15 cellular contexts compared by ENCODE assay signal in the genomic region with DNA sequence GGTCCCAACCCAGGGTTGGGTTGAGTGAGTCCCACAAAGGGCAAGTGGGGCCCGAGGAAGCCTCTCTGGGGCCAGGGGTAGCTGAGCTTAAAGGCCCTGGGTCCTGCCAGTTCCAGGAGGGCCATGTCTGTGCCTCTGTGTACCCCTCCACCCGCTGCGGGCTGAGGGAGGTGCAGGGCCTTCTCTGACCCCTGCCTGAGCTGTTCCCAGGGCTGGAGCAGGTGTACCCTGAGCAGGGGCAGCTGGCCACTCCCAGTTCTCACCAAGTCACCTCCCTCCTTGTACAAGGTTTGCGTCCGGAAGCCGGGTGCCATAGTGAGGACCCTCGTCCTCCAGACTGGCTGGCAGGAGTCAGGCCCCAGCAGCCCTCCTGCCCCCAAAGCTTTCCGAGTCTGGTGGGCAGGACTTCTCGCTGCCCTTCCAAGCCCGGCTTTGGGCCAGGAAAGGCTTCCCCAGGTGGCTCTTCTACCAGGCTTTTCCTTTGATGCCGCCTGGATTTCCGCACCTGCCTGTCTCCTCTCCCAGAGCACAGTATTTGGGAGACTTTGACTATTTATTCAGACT. TPM values are rescaled to one million over a fixed set of nuclear protein-coding genes. Genes with fewer than 3 reads are reported as not detected.
A peak's percentile ranks its signal among the peaks of the same experiment; 100 is the strongest.
DNase-seq lines count a peak whose midpoint lies in the region; ATAC-seq and TF ChIP-seq lines count a peak whose summit lies in the region.
"Had no signal": no experiment of that assay in that cellular context is flagged by ENCODE, and none has a peak within 500 bp of the region (broad histone marks: within the 10 kb centered on the region; RNA-seq: fewer than 3 reads in every experiment).

No MANE protein-coding gene starts in this region.

- H3K36me3 ChIP-seq in right atrium auricular region, result peaks cover 33% of the 10 kb centered on the region
- H3K36me3 ChIP-seq in mucosa of descending colon (ENCODE audit: low read depth), result peaks cover 7% of the 10 kb centered on the region
- peaks cover 0 to 10% of the 10 kb centered on the region in 2 donors for H3K36me3 ChIP-seq in aorta (ENCODE audit: control insufficient read depth in 1 of 2, insufficient read depth in 2 of 2, low read length in 1 of 2)

- intact Hi-C loops in right cardiac atrium (cut with DNase I) (no loop called here), mucosa of descending colon (cut with DNase I, micrococcal nuclease) (no loop called here), aorta (cut with DNase I) (no loop called here)

- H3K4me1 ChIP-seq in right cardiac atrium (ENCODE audit: control insufficient read depth, insufficient read depth, low read length), result no peaks in the 10 kb centered on the region
- no peaks in the 10 kb centered on the region for H3K4me1 ChIP-seq in right atrium auricular region
- H3K4me1 ChIP-seq in mucosa of descending colon (ENCODE audit: low read depth), result no peaks in the 10 kb centered on the region
- H3K4me1 ChIP-seq in aorta (ENCODE audit: control insufficient read depth in 1 of 2, insufficient read depth in 2 of 2, low read length in 2 of 2), result no peaks in the 10 kb centered on the region
- H3K4me1 ChIP-seq: Caco-2 had no signal

- no peak overlapping the region for H3K4me3 ChIP-seq in right cardiac atrium (ENCODE audit: low read length)
- H3K4me3 ChIP-seq in right atrium auricular region, result no peak overlapping the region
- no peak overlapping the region for H3K4me3 ChIP-seq in mucosa of descending colon
- H3K4me3 ChIP-seq in aorta (ENCODE audit: low read length in 2 of 2), result no peak overlapping the region

- 94% methylated on average over 12 of the region's 12 CpGs for WGBS in right cardiac atrium
- WGBS in aorta, 2 donors, result 91 to 95% methylated on average over 12 of the region's 12 CpGs

- H3K27me3 ChIP-seq in right cardiac atrium (ENCODE audit: control insufficient read depth, insufficient read depth) (no peaks in the 10 kb centered on the region), right atrium auricular region (no peaks in the 10 kb centered on the region), aorta (ENCODE audit: control insufficient read depth in 1 of 2, insufficient read depth in 2 of 2, low read length in 1 of 2) (no peaks in the 10 kb centered on the region)

- peak; percentile 30 to 39 for ATAC-seq in right cardiac atrium
- peak; percentile 36 for ATAC-seq in esophagus mucosa
- peak; percentile 19 for ATAC-seq in mucosa of descending colon
- ATAC-seq in aorta (ENCODE audit: low FRiP score), result peak; percentile 52
- no peak for ATAC-seq in HG03097 (IDR thresholded peaks at IDR 0.05; ENCODE audit: low FRiP score, unreplicated experiment)
- ATAC-seq in HG02938 (IDR thresholded peaks at IDR 0.05; ENCODE audit: unreplicated experiment), result no peak

- DNase-seq in right cardiac atrium, result no peak
- no peak for DNase-seq in right atrium auricular region (ENCODE audit: low spot score)
- DNase-seq in mucosa of descending colon, result no peak
- no peak for DNase-seq in aorta
- DNase-seq in KBM-7, result no peak
- DNase-seq: Caco-2; CD8-positive, alpha-beta memory T cell; DND-41; GDM1; HCEC 1CT; HFFc6 had no signal

- in situ Hi-C loops in KBM-7 (cut with MboI; ENCODE audit: low pct_unique_long_range_greater_than_20kb, low sequenced_read_pairs), result no loop called here

- TF ChIP-seq CTCF in right atrium auricular region (IDR thresholded peaks at IDR 0.05) (no peak), mucosa of descending colon (IDR thresholded peaks at IDR 0.05) (no peak)

- H3K27ac ChIP-seq in right cardiac atrium (ENCODE audit: low read length), result no peak overlapping the region
- no peak overlapping the region for H3K27ac ChIP-seq in right atrium auricular region
- no peak overlapping the region for H3K27ac ChIP-seq in aorta (ENCODE audit: low read depth in 1 of 2, low read length in 2 of 2)
- H3K27ac ChIP-seq: HL-60 had no signal

- H3K9me3 ChIP-seq in right cardiac atrium (ENCODE audit: control insufficient read depth, low read length), result no peaks in the 10 kb centered on the region
- H3K9me3 ChIP-seq in right atrium auricular region, result no peaks in the 10 kb centered on the region
- H3K9me3 ChIP-seq in mucosa of descending colon, result no peaks in the 10 kb centered on the region
- no peaks in the 10 kb centered on the region for H3K9me3 ChIP-seq in aorta (ENCODE audit: control insufficient read depth, low read length)
- H3K9me3 ChIP-seq: Caco-2 had no signal

RNA-seq across cellular contexts. Expression of a gene that starts 9.2 kb away (rescaled TPM):
- 10 to 100 TPM; 42.9 to 70.5 (median 56.6) TPM for total RNA-seq in right cardiac atrium
- polyA plus RNA-seq in right cardiac atrium, result 64.5 TPM
- total RNA-seq in right atrium auricular region, result 10 to 100 TPM; 33.6 to 74.4 TPM
- total RNA-seq in esophagus mucosa, result 26.6 TPM
- 10 to 100 TPM; 30.2 to 56.1 (median 37.9) TPM for total RNA-seq in mucosa of descending colon
- 10 to 100 TPM; 11.0 to 14.1 TPM for total RNA-seq in aorta
- polyA plus RNA-seq in aorta, result 10 to 100 TPM in 1 of 2 donors, 1 to 10 TPM in 1; 9.1 to 15.9 TPM

RNA-seq across cellular contexts. Expression of a gene that starts 20.5 kb away (rescaled TPM):
- 10 to 100 TPM; 13.4 to 22.1 (median 17.2) TPM for total RNA-seq in right cardiac atrium
- polyA plus RNA-seq in right cardiac atrium, result 11.9 TPM
- 10 to 100 TPM in 1 of 2 donors, 1 to 10 TPM in 1; 8.5 to 11.6 TPM for total RNA-seq in right atrium auricular region
- 42.6 TPM for total RNA-seq in esophagus mucosa
- 10 to 100 TPM; 31.6 to 35.5 (median 31.7) TPM for total RNA-seq in mucosa of descending colon
- total RNA-seq in aorta, result 10 to 100 TPM; 28.6 to 32.8 TPM
- 10 to 100 TPM; 14.3 to 40.9 TPM for polyA plus RNA-seq in aorta

RNA-seq across cellular contexts. Expression of a gene that starts 22.1 kb away (rescaled TPM):
- total RNA-seq in right cardiac atrium, result 10 to 100 TPM; 15.8 to 20.8 (median 19.3) TPM
- 12.5 TPM for polyA plus RNA-seq in right cardiac atrium
- total RNA-seq in right atrium auricular region, result 10 to 100 TPM; 14.2 to 17.1 TPM
- 15.5 TPM for total RNA-seq in esophagus mucosa
- 10 to 100 TPM; 20.6 to 30.6 (median 25.9) TPM for total RNA-seq in mucosa of descending colon
- total RNA-seq in aorta, result 10 to 100 TPM; 23.6 to 27.7 TPM
- 10 to 100 TPM in 1 of 2 donors, 1 to 10 TPM in 1; 9.0 to 21.5 TPM for polyA plus RNA-seq in aorta

RNA-seq across cellular contexts. Expression of a gene that starts 37.4 kb away (rescaled TPM):
- total RNA-seq in right cardiac atrium, result 10 to 100 TPM; 40.6 to 56.8 (median 47.2) TPM
- 34.7 TPM for polyA plus RNA-seq in right cardiac atrium
- 10 to 100 TPM; 61.6 to 72.6 TPM for total RNA-seq in right atrium auricular region
- total RNA-seq in esophagus mucosa, result 23.2 TPM
- 10 to 100 TPM; 54.7 to 71.3 (median 68.8) TPM for total RNA-seq in mucosa of descending colon
- total RNA-seq in aorta, result 10 to 100 TPM; 29.6 to 42.9 TPM
- 10 to 100 TPM; 14.5 to 39.6 TPM for polyA plus RNA-seq in aorta

Comparison
In these comparisons a context has a peak if more than half of its experiments do, and no peak if none do; other contexts are left out.
1. ATAC-seq: peak in right cardiac atrium (2 of 2), esophagus mucosa (single experiment), mucosa of descending colon (single experiment) and aorta (single experiment); none in HG03097 (single experiment) and HG02938 (single experiment).